1 cellular context compared by ENCODE assay signal in genomic region chr16:86630471-86630870, GRCh38.
TF ChIP-seq lines count a peak whose summit lies in the region.

No MANE protein-coding gene starts in this region.

TF ChIP-seq in IMR-90, 13 proteins besides CTCF, POLR2A, EP300 and RAD21:
- TF ChIP-seq MXI1 (IDR thresholded peaks at IDR 0.05; ENCODE audit: borderline replicate concordance, low read depth, low read length) (no peak), USF2 (IDR thresholded peaks at IDR 0.05; ENCODE audit: low read depth, low read length) (peak; percentile 54)
